In the genomic region with DNA sequence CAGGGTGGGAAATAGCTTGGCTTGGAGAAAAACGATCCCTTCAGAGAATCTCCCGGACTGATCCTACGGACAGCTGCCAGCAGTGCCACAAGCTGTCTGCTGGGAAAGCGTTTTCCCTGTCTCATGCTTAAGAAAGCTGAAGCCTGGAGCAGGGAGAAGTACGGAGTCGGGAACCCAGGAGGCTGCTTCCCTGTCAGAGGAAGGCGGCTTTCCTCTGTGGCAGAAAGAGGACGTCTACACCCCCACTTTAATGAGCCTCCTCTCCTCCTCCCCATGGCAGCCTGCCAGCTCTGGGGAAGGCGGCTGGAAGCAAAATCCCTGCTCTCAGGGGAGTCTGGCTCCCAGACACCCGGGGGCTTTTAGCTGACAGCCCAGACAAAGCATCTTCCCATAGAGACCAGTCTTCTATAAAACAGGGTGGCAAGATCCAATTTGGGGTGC, we compare ENCODE assay signal across 1 cellular context.
TF ChIP-seq lines count a peak whose summit lies in the region.

No MANE protein-coding gene starts in this region.

TF ChIP-seq in GM23338, 12 proteins besides CTCF, POLR2A, EP300 and RAD21 (continued from another document):
- TF ChIP-seq, protein P1, sequence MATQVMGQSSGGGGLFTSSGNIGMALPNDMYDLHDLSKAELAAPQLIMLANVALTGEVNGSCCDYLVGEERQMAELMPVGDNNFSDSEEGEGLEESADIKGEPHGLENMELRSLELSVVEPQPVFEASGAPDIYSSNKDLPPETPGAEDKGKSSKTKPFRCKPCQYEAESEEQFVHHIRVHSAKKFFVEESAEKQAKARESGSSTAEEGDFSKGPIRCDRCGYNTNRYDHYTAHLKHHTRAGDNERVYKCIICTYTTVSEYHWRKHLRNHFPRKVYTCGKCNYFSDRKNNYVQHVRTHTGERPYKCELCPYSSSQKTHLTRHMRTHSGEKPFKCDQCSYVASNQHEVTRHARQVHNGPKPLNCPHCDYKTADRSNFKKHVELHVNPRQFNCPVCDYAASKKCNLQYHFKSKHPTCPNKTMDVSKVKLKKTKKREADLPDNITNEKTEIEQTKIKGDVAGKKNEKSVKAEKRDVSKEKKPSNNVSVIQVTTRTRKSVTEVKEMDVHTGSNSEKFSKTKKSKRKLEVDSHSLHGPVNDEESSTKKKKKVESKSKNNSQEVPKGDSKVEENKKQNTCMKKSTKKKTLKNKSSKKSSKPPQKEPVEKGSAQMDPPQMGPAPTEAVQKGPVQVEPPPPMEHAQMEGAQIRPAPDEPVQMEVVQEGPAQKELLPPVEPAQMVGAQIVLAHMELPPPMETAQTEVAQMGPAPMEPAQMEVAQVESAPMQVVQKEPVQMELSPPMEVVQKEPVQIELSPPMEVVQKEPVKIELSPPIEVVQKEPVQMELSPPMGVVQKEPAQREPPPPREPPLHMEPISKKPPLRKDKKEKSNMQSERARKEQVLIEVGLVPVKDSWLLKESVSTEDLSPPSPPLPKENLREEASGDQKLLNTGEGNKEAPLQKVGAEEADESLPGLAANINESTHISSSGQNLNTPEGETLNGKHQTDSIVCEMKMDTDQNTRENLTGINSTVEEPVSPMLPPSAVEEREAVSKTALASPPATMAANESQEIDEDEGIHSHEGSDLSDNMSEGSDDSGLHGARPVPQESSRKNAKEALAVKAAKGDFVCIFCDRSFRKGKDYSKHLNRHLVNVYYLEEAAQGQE (IDR thresholded peaks at IDR 0.05; ENCODE audit: unreplicated experiment), result no peak
- TF ChIP-seq NANOG (IDR thresholded peaks at IDR 0.05; ENCODE audit: borderline replicate concordance) (no peak), ZNF331 (CRISPR knock-in tag; IDR thresholded peaks at IDR 0.05; ENCODE audit: low read depth) (no peak)
